ENCODE assay signal across 9 cellular contexts in the genomic region with DNA sequence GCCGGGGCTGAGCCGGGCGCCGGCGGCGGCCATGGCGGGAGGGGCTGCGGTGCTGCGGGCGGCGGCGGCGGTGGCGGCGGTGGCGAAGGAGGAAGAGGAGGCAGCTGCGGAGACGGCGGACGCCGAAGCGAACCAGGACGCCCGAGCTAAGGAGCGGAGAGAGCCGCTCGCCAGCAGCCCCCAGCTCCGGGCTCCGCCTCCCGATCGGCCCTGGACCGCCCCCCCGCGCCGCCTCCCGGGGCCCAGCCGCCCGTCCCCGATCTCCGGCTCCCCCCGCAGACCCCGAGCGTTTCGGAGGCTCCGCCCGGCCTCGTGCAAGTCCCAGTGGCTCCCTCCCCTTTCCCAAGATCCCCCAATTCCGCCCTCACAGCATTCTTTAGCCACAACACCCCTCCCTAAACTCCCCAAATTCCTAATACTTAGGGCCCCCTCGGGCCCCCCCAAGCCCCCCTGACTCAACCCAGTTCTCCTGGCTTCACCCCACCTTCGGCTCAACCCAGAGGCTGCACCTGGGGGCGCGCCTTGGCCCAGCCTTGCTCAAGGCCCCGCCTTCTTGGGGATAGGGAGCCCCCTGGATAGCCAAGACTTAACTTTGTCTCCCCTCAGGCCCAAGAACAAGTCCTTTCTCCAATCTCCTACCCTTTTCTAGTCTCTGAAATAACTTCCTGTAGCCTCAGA. TPM values are rescaled to one million over a fixed set of nuclear protein-coding genes. Genes with fewer than 3 reads are reported as not detected.
DNase-seq lines count a peak whose midpoint lies in the region; ATAC-seq and TF ChIP-seq lines count a peak whose summit lies in the region.
"Had no signal": no experiment of that assay in that cellular context is flagged by ENCODE, and none has a peak within 500 bp of the region (broad histone marks: within the 10 kb centered on the region; RNA-seq: fewer than 3 reads in every experiment).

A gene with protein sequence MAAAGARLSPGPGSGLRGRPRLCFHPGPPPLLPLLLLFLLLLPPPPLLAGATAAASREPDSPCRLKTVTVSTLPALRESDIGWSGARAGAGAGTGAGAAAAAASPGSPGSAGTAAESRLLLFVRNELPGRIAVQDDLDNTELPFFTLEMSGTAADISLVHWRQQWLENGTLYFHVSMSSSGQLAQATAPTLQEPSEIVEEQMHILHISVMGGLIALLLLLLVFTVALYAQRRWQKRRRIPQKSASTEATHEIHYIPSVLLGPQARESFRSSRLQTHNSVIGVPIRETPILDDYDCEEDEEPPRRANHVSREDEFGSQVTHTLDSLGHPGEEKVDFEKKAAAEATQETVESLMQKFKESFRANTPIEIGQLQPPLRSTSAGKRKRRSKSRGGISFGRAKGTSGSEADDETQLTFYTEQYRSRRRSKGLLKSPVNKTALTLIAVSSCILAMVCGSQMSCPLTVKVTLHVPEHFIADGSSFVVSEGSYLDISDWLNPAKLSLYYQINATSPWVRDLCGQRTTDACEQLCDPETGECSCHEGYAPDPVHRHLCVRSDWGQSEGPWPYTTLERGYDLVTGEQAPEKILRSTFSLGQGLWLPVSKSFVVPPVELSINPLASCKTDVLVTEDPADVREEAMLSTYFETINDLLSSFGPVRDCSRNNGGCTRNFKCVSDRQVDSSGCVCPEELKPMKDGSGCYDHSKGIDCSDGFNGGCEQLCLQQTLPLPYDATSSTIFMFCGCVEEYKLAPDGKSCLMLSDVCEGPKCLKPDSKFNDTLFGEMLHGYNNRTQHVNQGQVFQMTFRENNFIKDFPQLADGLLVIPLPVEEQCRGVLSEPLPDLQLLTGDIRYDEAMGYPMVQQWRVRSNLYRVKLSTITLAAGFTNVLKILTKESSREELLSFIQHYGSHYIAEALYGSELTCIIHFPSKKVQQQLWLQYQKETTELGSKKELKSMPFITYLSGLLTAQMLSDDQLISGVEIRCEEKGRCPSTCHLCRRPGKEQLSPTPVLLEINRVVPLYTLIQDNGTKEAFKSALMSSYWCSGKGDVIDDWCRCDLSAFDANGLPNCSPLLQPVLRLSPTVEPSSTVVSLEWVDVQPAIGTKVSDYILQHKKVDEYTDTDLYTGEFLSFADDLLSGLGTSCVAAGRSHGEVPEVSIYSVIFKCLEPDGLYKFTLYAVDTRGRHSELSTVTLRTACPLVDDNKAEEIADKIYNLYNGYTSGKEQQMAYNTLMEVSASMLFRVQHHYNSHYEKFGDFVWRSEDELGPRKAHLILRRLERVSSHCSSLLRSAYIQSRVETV (N-terminal part only) (minus strand): TSS at position 152 of the 678 bp plus-strand sequence. CDS start 119 bp downstream, at position 33.

- peaks cover 10% of the 10 kb centered on the region; the same call in 1 of the 2 replicates for H3K9me3 Mint-ChIP-seq in HFFc6
- peaks cover 2 to 12% (median 4%) of the 10 kb centered on the region in 5 donors for H3K9me3 Mint-ChIP-seq in CD8-positive, alpha-beta memory T cell

- H3K4me3 ChIP-seq in skeletal muscle cell (ENCODE audit: low read depth, low read length): peak within 1 kb of the TSS; percentile 38
- no peak within 1 kb of the TSS for H3K4me3 ChIP-seq in CD8-positive, alpha-beta memory T cell (ENCODE audit: low read length)

- no peaks in the 10 kb centered on the region for H3K36me3 Mint-ChIP-seq in HFFc6 (ENCODE audit: low read depth)
- H3K36me3 Mint-ChIP-seq in CD8-positive, alpha-beta memory T cell: no peaks in the 10 kb centered on the region

- TF ChIP-seq CTCF in GM10248 (IDR thresholded peaks at IDR 0.05; ENCODE audit: control extremely low read depth, extremely low read depth, low read depth, missing control alignments): no peak
- no peak for TF ChIP-seq CTCF in HFFc6 (IDR thresholded peaks at IDR 0.05)

- H3K27me3 Mint-ChIP-seq in HFFc6 (ENCODE audit: insufficient read depth): peaks cover 2% of the 10 kb centered on the region; the same call in 1 of the 2 replicates
- H3K27me3 Mint-ChIP-seq in CD8-positive, alpha-beta memory T cell: peaks cover 21 to 31% of the 10 kb centered on the region in 2 donors

- no peak within 1 kb of the TSS for H3K27ac ChIP-seq in CD8-positive, alpha-beta memory T cell (ENCODE audit: low read depth, low read length)

- CTCF ChIA-PET in GM10248 (lab: Yijun Ruan, JAX): interaction anchor here (5.8 kb wide), 1 partner anchor 678 kb away, joined by 29 read pairs; no protein-coding TSS in a partner anchor
- CTCF ChIA-PET in CD8-positive, alpha-beta memory T cell (lab: Charles Lee): no interaction called here

- no peaks in the 10 kb centered on the region for H3K4me1 Mint-ChIP-seq in HFFc6 (ENCODE audit: low read depth)
- H3K4me1 Mint-ChIP-seq in CD8-positive, alpha-beta memory T cell: peaks cover 0 to 2% (median 0%) of the 10 kb centered on the region in 3 donors
- H3K4me1 Mint-ChIP-seq: central memory CD8-positive, alpha-beta T cell had no signal

- POLR2A ChIA-PET in GM10248 (lab: Yijun Ruan, JAX): no interaction called here
- POLR2A ChIA-PET in CD8-positive, alpha-beta memory T cell (lab: Charles Lee): no interaction called here

- no peaks in the 10 kb centered on the region for H3K9me3 ChIP-seq in CD8-positive, alpha-beta memory T cell (ENCODE audit: low read length)

- H3K4me3 Mint-ChIP-seq in HFFc6: no peak within 1 kb of the TSS
- peak within 1 kb of the TSS in 1 of 7 donors; percentile 70 for H3K4me3 Mint-ChIP-seq in CD8-positive, alpha-beta memory T cell
- H3K4me3 Mint-ChIP-seq: central memory CD8-positive, alpha-beta T cell had no signal

- no peak within 1 kb of the TSS for H3K27ac Mint-ChIP-seq in HFFc6
- H3K27ac Mint-ChIP-seq in CD8-positive, alpha-beta memory T cell: no peak within 1 kb of the TSS

- no peaks in the 10 kb centered on the region for H3K36me3 ChIP-seq in CD8-positive, alpha-beta memory T cell (ENCODE audit: insufficient read depth, low read length)

- ATAC-seq in SK-N-SH treated with all-trans-retinoic acid at 6 μM for 48 hours: peak; percentile 17; the same call in 2 of the 3 replicates
- no peak for ATAC-seq in HG03520 (IDR thresholded peaks at IDR 0.05; ENCODE audit: unreplicated experiment)

- DNase-seq in GM10248 (ENCODE audit: extremely low spot score) (peak; percentile 20), hypothalamus (lab: John Stamatoyannopoulos, UW) (peak in 39 of 51 donors; percentile 28 to 75 (median 58)), skeletal muscle cell (ENCODE audit: low read depth) (no peak), NCI-H187 (lab: John Stamatoyannopoulos, UW) (no peak), HFFc6 (no peak)
- no peak for DNase-seq in CD8-positive, alpha-beta memory T cell

- H3K27me3 ChIP-seq in CD8-positive, alpha-beta memory T cell (ENCODE audit: insufficient read depth, low read length, poor library complexity, severe bottlenecking): peaks cover 9% of the 10 kb centered on the region

- H3K4me1 ChIP-seq in CD8-positive, alpha-beta memory T cell (ENCODE audit: insufficient read depth, low read length): no peaks in the 10 kb centered on the region

TF ChIP-seq in SK-N-SH treated with all-trans-retinoic acid at 6 μM for 48 hours, 23 proteins besides CTCF, POLR2A, EP300 and RAD21 (continues in another document):
- TF ChIP-seq TOX (CRISPR knock-in tag; IDR thresholded peaks at IDR 0.05; ENCODE audit: borderline replicate concordance) (no peak), ZNF70 (CRISPR knock-in tag; IDR thresholded peaks at IDR 0.05) (no peak), PATZ1 (CRISPR knock-in tag; IDR thresholded peaks at IDR 0.05; ENCODE audit: borderline replicate concordance) (no peak), SNAI2 (CRISPR knock-in tag; IDR thresholded peaks at IDR 0.05) (no peak), CSDC2 (CRISPR knock-in tag; IDR thresholded peaks at IDR 0.05) (no peak), POU6F1 (CRISPR knock-in tag; IDR thresholded peaks at IDR 0.05; ENCODE audit: borderline replicate concordance, low read depth) (no peak), ZC3H10 (CRISPR knock-in tag; IDR thresholded peaks at IDR 0.05) (no peak)
- TF ChIP-seq, protein P1, sequence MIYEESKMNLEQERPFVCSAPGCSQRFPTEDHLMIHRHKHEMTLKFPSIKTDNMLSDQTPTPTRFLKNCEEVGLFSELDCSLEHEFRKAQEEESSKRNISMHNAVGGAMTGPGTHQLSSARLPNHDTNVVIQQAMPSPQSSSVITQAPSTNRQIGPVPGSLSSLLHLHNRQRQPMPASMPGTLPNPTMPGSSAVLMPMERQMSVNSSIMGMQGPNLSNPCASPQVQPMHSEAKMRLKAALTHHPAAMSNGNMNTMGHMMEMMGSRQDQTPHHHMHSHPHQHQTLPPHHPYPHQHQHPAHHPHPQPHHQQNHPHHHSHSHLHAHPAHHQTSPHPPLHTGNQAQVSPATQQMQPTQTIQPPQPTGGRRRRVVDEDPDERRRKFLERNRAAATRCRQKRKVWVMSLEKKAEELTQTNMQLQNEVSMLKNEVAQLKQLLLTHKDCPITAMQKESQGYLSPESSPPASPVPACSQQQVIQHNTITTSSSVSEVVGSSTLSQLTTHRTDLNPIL (CRISPR knock-in tag; IDR thresholded peaks at IDR 0.05; ENCODE audit: low read depth): no peak

RNA-seq across cellular contexts. Expression of the gene that starts here (rescaled TPM):
- total RNA-seq in HFFc6 (2021; fragmentation: NEBNext Ultra II Directional; extraction: Animal tissue kit (Norgen Biotek cat#: 25700)): 1 to 10 TPM; 7.3 to 9.7 (median 8.3) TPM
- total RNA-seq in CD8-positive, alpha-beta memory T cell: 1 to 10 TPM; 4.1 to 4.8 TPM
- 4.2 TPM for polyA plus RNA-seq in CD8-positive, alpha-beta memory T cell

Comparison
In these comparisons a context has a peak if more than half of its experiments do, and no peak if none do; other contexts are left out.
1. DNase-seq: peak in GM10248 (single experiment) and hypothalamus (39 of 51); none in skeletal muscle cell (single experiment), NCI-H187 (0 of 2), HFFc6 (single experiment) and CD8-positive, alpha-beta memory T cell (0 of 5).